In the genomic region with DNA sequence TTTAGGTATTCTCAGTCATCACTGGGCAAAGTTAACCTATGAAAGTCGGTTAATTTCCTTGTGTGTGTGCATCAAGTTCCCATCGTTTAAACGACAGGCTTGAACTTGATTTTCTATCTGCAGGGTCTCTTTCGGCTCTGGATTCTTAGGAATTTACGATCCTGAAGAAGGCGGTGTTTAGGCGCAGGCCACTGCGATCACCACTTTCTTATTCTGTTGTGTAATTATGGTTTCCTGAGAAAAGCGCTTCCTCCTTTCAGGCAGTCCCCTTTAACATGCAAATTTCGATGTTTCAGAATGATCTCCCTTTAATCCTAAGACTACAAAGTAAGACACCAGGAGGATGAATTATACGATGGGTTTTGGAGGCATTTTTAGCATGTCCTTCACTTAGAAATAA, we compare ENCODE assay signal across 20 cellular contexts. TPM values are rescaled to one million over a fixed set of nuclear protein-coding genes. Genes with fewer than 3 reads are reported as not detected.
DNase-seq lines count a peak whose midpoint lies in the region; ATAC-seq and TF ChIP-seq lines count a peak whose summit lies in the region.
"Had no signal": no experiment of that assay in that cellular context is flagged by ENCODE, and none has a peak within 500 bp of the region (broad histone marks: within the 10 kb centered on the region; RNA-seq: fewer than 3 reads in every experiment).

No MANE protein-coding gene starts in this region.

- H3K79me2 ChIP-seq in GM23338 (replicated peaks; ENCODE audit: insufficient read depth) (no peaks in the 10 kb centered on the region), SK-N-SH (ENCODE audit: insufficient read depth) (no peaks in the 10 kb centered on the region)

- H3F3A ChIP-seq in GM23338 (replicated peaks; ENCODE audit: low read depth) (no peaks in the 10 kb centered on the region), SK-N-SH (replicated peaks; ENCODE audit: insufficient read depth) (no peaks in the 10 kb centered on the region)

- H3K4me1 ChIP-seq in GM23338 (ENCODE audit: insufficient read depth) (peaks cover 25% of the 10 kb centered on the region), iPS DF 6.9 (ENCODE audit: control insufficient read depth, insufficient read depth, low read length) (0 out of 2 replicates have a peak, but pooled peaks cover 1% of the 10 kb centered on the region), SK-N-SH (ENCODE audit: control insufficient read depth in 1 of 2, insufficient read depth in 2 of 2, low read depth in 1 of 2, low read length in 1 of 2) (no peaks in the 10 kb centered on the region), aorta (ENCODE audit: control insufficient read depth in 1 of 2, insufficient read depth in 2 of 2, low read length in 2 of 2) (no peaks in the 10 kb centered on the region)
- H3K4me1 ChIP-seq: prostate gland, transverse colon had no signal

- TF ChIP-seq RAD21 in SK-N-SH (IDR thresholded peaks at IDR 0.05; ENCODE audit: low read length), result no peak

- no peaks in the 10 kb centered on the region for H3K27me3 ChIP-seq in GM23338 (ENCODE audit: insufficient read depth)
- no peaks in the 10 kb centered on the region for H3K27me3 ChIP-seq in iPS DF 6.9 (ENCODE audit: control insufficient read depth, insufficient read depth, low read length)
- H3K27me3 ChIP-seq in SK-N-SH (ENCODE audit: insufficient read depth), result no peaks in the 10 kb centered on the region
- no peaks in the 10 kb centered on the region for H3K27me3 ChIP-seq in aorta (ENCODE audit: control insufficient read depth in 1 of 2, insufficient read depth in 2 of 2, low read length in 1 of 2)
- H3K27me3 ChIP-seq: transverse colon had no signal

- H2AFZ ChIP-seq in GM23338, result no peak overlapping the region
- H2AFZ ChIP-seq in SK-N-SH (ENCODE audit: low read depth), result no peak overlapping the region

- peak; percentile 87 for DNase-seq in CD1c-positive myeloid dendritic cell (ENCODE audit: extremely low spot score)
- DNase-seq in GM23338 (ENCODE audit: low spot score), result peak; percentile 83
- peak; percentile 68 to 78 for DNase-seq in NOMO-1 (lab: John Stamatoyannopoulos, UW; ENCODE audit: unreplicated experiment in 2 of 2)
- DNase-seq in iPS DF 6.9 (ENCODE audit: low read depth, low spot score), result peak; percentile 47
- DNase-seq in SK-N-SH, result no peak
- DNase-seq in aorta, result no peak
- DNase-seq: activated CD4-positive, alpha-beta T cell treated with anti-CD3 and anti-CD28 coated beads, Interleukin-2, amount 50 U/mL, for 1 hour; hippocampal formation; IMR-90; midbrain; NCI-H1417; T-helper 9 cell; transverse colon had no signal

- POLR2A ChIA-PET in SK-N-SH (lab: Yijun Ruan, JAX), result no interaction called here

- peaks cover 14% of the 10 kb centered on the region; the same call in 2 of the 3 replicates for H3K36me3 Mint-ChIP-seq in GM23338 (ENCODE audit: low read depth)

- H3K36me3 ChIP-seq in GM23338 (ENCODE audit: insufficient read depth), result no peaks in the 10 kb centered on the region
- no peaks in the 10 kb centered on the region for H3K36me3 ChIP-seq in iPS DF 6.9 (ENCODE audit: control insufficient read depth, insufficient read depth, low read length)
- H3K36me3 ChIP-seq in SK-N-SH (replicated peaks in 1 of 2; ENCODE audit: control insufficient read depth in 1 of 2, insufficient read depth in 2 of 2, low read length in 1 of 2), result no peaks in the 10 kb centered on the region
- no peaks in the 10 kb centered on the region for H3K36me3 ChIP-seq in aorta (ENCODE audit: control insufficient read depth in 1 of 2, insufficient read depth in 2 of 2, low read length in 1 of 2)
- H3K36me3 ChIP-seq: prostate gland, transverse colon had no signal

- ATAC-seq in GM23338 (peak; percentile 73), GM21447 (IDR thresholded peaks at IDR 0.05; ENCODE audit: unreplicated experiment) (no peak), HG03378 (IDR thresholded peaks at IDR 0.05; ENCODE audit: unreplicated experiment) (no peak), aorta (ENCODE audit: low FRiP score) (no peak)
- ATAC-seq: esophagus mucosa had no signal

- peaks cover 4% of the 10 kb centered on the region for H3K27me3 Mint-ChIP-seq in GM23338 (ENCODE audit: insufficient read depth, low read depth, poor library complexity)

- no CpG with 5 or more reads among the region's 11 CpGs for WGBS in iPS DF 6.9 (ENCODE audit: insufficient coverage, insufficient read length)
- 70% methylated on average over 11 of the region's 11 CpGs for WGBS in SK-N-SH (ENCODE audit: low lambda C conversion rate)
- 22 to 28% methylated on average over 11 of the region's 11 CpGs for WGBS in aorta, 2 donors

- TF ChIP-seq CTCF in GM23338 (conservative IDR thresholded peaks at IDR 0.05; ENCODE audit: low read depth in 2 of 2) (no peak), SK-N-SH (IDR thresholded peaks at IDR 0.05) (no peak)

- peaks cover 46% of the 10 kb centered on the region for H3K4me1 Mint-ChIP-seq in GM23338

- CTCF ChIA-PET in SK-N-SH (lab: Yijun Ruan, JAX), result interaction anchor here (0.7 kb wide), 1 partner anchor 264 kb away, joined by 3 read pairs; no protein-coding TSS in a partner anchor

- H3K4me2 ChIP-seq in GM23338 (peak overlapping the region; percentile 48), SK-N-SH (no peak overlapping the region)

- peak overlapping the region; percentile 44 for H3K4me3 Mint-ChIP-seq in GM23338
- H3K4me3 Mint-ChIP-seq: activated T-helper 1 cell treated with anti-CD3 and anti-CD28 coated beads, Interleukin-12 subunit alpha, Interleukin-12 subunit beta, Interleukin-2, Interleukin-4 antibody, amounts not matched to agents 30 ng/mL and 10 ng/mL and 1 ng/mL, durations not matched to agents 14 hours and 24 hours and 36 hours had no signal

- intact Hi-C loops in aorta (cut with DNase I), result no loop called here

- TF ChIP-seq EP300 in SK-N-SH (IDR thresholded peaks at IDR 0.05; ENCODE audit: borderline replicate concordance in 1 of 2, low read depth in 1 of 2, low read length in 1 of 2), result no peak

- H3K9me3 Mint-ChIP-seq in GM23338, result peaks cover 21% of the 10 kb centered on the region; the same call in 2 of the 3 replicates
- H3K9me3 Mint-ChIP-seq: activated T-helper 1 cell treated with anti-CD3 and anti-CD28 coated beads, Interleukin-12 subunit alpha, Interleukin-12 subunit beta, Interleukin-2, Interleukin-4 antibody, amounts not matched to agents 30 ng/mL and 10 ng/mL and 1 ng/mL, durations not matched to agents 14 hours and 24 hours and 36 hours had no signal

- H3K9me2 ChIP-seq in GM23338 (ENCODE audit: insufficient read depth), result no peaks in the 10 kb centered on the region; the same call in 1 of the 2 replicates
- no peaks in the 10 kb centered on the region for H3K9me2 ChIP-seq in SK-N-SH

- H3K27ac ChIP-seq in GM23338 (ENCODE audit: low read depth), result 0 out of 2 replicates have a peak overlapping the region, but pooled peaks have one; percentile 1
- H3K27ac ChIP-seq in iPS DF 6.9 (ENCODE audit: low read length), result no peak overlapping the region
- H3K27ac ChIP-seq in SK-N-SH (ENCODE audit: low read depth in 2 of 2, low read length in 1 of 2), result no peak overlapping the region
- no peak overlapping the region for H3K27ac ChIP-seq in aorta (ENCODE audit: low read depth in 1 of 2, low read length in 2 of 2)
- H3K27ac ChIP-seq: coronary artery, prostate gland, RWPE1, transverse colon had no signal

- H3K9me3 ChIP-seq in iPS DF 6.9 (ENCODE audit: control insufficient read depth, insufficient read depth, low read length) (no peaks in the 10 kb centered on the region), SK-N-SH (no peaks in the 10 kb centered on the region), aorta (ENCODE audit: control insufficient read depth, low read length) (no peaks in the 10 kb centered on the region)
- H3K9me3 ChIP-seq: prostate gland, transverse colon had no signal

- peak overlapping the region; percentile 2; the same call in 1 of the 2 replicates for H3K4me3 ChIP-seq in GM23338
- no peak overlapping the region for H3K4me3 ChIP-seq in iPS DF 6.9 (ENCODE audit: low read length)
- no peak overlapping the region for H3K4me3 ChIP-seq in SK-N-SH (ENCODE audit: low read depth in 2 of 2, low read length in 1 of 2)
- no peak overlapping the region for H3K4me3 ChIP-seq in aorta (ENCODE audit: low read length in 2 of 2)
- H3K4me3 ChIP-seq: coronary artery, prostate gland, transverse colon had no signal

- 0 out of 2 replicates have a peak overlapping the region, but pooled peaks have one; percentile 12 for H3K27ac Mint-ChIP-seq in GM23338
- H3K27ac Mint-ChIP-seq: activated T-helper 1 cell treated with anti-CD3 and anti-CD28 coated beads, Interleukin-12 subunit alpha, Interleukin-12 subunit beta, Interleukin-2, Interleukin-4 antibody, amounts not matched to agents 30 ng/mL and 10 ng/mL and 1 ng/mL, durations not matched to agents 14 hours and 24 hours and 36 hours had no signal

- no peak overlapping the region for H3K9ac ChIP-seq in SK-N-SH

- no peaks in the 10 kb centered on the region for H4K20me1 ChIP-seq in GM23338 (replicated peaks; ENCODE audit: insufficient read depth)
- no peaks in the 10 kb centered on the region for H4K20me1 ChIP-seq in SK-N-SH (ENCODE audit: insufficient read depth)

TF ChIP-seq in GM23338, 12 proteins besides CTCF, POLR2A, EP300 and RAD21:
- TF ChIP-seq JUNB (IDR thresholded peaks at IDR 0.05; ENCODE audit: unreplicated experiment), result no peak
- peak; percentile 25; the same call in 1 of the 2 replicates for TF ChIP-seq NANOG (IDR thresholded peaks at IDR 0.05; ENCODE audit: borderline replicate concordance)
TF ChIP-seq in GM23338: peak in this region for 1.

TF ChIP-seq in SK-N-SH, 30 proteins besides CTCF, POLR2A, EP300 and RAD21 (continues in another document):
- TF ChIP-seq RXRA (IDR thresholded peaks at IDR 0.05; ENCODE audit: borderline replicate concordance, low read depth), result no peak
- no peak for TF ChIP-seq SIN3A (IDR thresholded peaks at IDR 0.05; ENCODE audit: borderline replicate concordance, low read depth, low read length)
- no peak for TF ChIP-seq MEF2A (IDR thresholded peaks at IDR 0.05; ENCODE audit: borderline replicate concordance, low read depth)
- TF ChIP-seq EZH2phosphoT487 (IDR thresholded peaks at IDR 0.05; ENCODE audit: borderline replicate concordance, low read depth), result no peak
- no peak for TF ChIP-seq JUND (IDR thresholded peaks at IDR 0.05)
- TF ChIP-seq POLR2AphosphoS5 (IDR thresholded peaks at IDR 0.05; ENCODE audit: low read depth, low read length), result no peak
- TF ChIP-seq SMC3 (IDR thresholded peaks at IDR 0.05; ENCODE audit: low read depth, low read length), result no peak
- no peak for TF ChIP-seq CHD2 (IDR thresholded peaks at IDR 0.05; ENCODE audit: low read length, partially characterized antibody)
- no peak for TF ChIP-seq TCF12 (IDR thresholded peaks at IDR 0.05)

RNA-seq across cellular contexts. Expression of a gene that starts 27.9 kb away (rescaled TPM):
- total RNA-seq in GM23338 (2014; rRNA removed; shearing (Covaris generic)), result 20.7 and 22.9 TPM in 2 replicates
- polyA plus RNA-seq in GM23338 (2016; fragmentation: Nextera tagmentation; extraction: Ambion mirVana), result 14.6 and 18.4 TPM in 2 replicates
- 1.4 and 1.6 TPM in 2 replicates for polyA plus RNA-seq in SK-N-SH (2012; rRNA removed)
- polyA plus RNA-seq in SK-N-SH (2012; cell fraction: cytosol; rRNA removed), result 1.3 TPM in 2 replicates
- 2.6 TPM in 2 replicates for polyA plus RNA-seq in SK-N-SH (2012; cell fraction: nucleus; rRNA removed)
- 10 to 100 TPM; 43.8 to 62.7 TPM for total RNA-seq in aorta
- polyA plus RNA-seq in aorta, result 1 to 10 TPM; 9.1 to 9.4 TPM

Comparison
In these comparisons a context has a peak if more than half of its experiments do, and no peak if none do; other contexts are left out.
1. DNase-seq: peak in CD1c-positive myeloid dendritic cell (single experiment), GM23338 (single experiment), NOMO-1 (2 of 2) and iPS DF 6.9 (single experiment); none in SK-N-SH (single experiment) and aorta (0 of 2).